In genomic region chr4:148786699-148787098, GRCh38 we compare ENCODE assay signal across 15 cellular contexts.
"Had no signal": no experiment of that assay in that cellular context is flagged by ENCODE, and none has a peak within 500 bp of the region (broad histone marks: within the 10 kb centered on the region; RNA-seq: fewer than 3 reads in every experiment).

No MANE protein-coding gene starts in this region.

- DNase-seq: effector memory CD4-positive, alpha-beta T cell; heart left ventricle; hippocampal formation; mammary epithelial cell; natural killer cell; nucleus accumbens; ovary; right cardiac atrium; small intestine; stimulated activated CD4-positive, alpha-beta T cell treated with anti-CD3 and anti-CD28 coated beads, Interleukin-2, amount 100 ng/mL, for 48 hours; stimulated activated naive CD4-positive, alpha-beta T cell treated with Interleukin-2 at 50 U/mL for 16 hours; upper lobe of left lung; uterus had no signal

- H3K9me3 ChIP-seq: heart left ventricle, ovary, upper lobe of left lung, uterus had no signal

- H3K27me3 ChIP-seq: heart left ventricle, ovary, upper lobe of left lung, uterus had no signal

- H3K4me3 ChIP-seq: heart left ventricle, ovary, upper lobe of left lung, uterus had no signal

- H3K36me3 ChIP-seq: heart left ventricle, ovary, upper lobe of left lung, uterus had no signal

- H3K4me1 ChIP-seq: uterus had no signal

- H3K27ac ChIP-seq: ovary, upper lobe of left lung, uterus had no signal

- ATAC-seq: esophagus mucosa, heart left ventricle, left lobe of liver, natural killer cell, right cardiac atrium had no signal
